18 cellular contexts compared by ENCODE assay signal in genomic region chr7:1721047-1721687, GRCh38. TPM values are rescaled to one million over a fixed set of nuclear protein-coding genes. Genes with fewer than 3 reads are reported as not detected.
DNase-seq lines count a peak whose midpoint lies in the region; ATAC-seq, FAIRE-seq and TF ChIP-seq lines count a peak whose summit lies in the region.
"Had no signal": no experiment of that assay in that cellular context is flagged by ENCODE, and none has a peak within 500 bp of the region (broad histone marks: within the 10 kb centered on the region; RNA-seq: fewer than 3 reads in every experiment).

No MANE protein-coding gene starts in this region.

- TF ChIP-seq POLR2A in lower leg skin (IDR thresholded peaks at IDR 0.05), result no peak

- intact Hi-C loops in left ventricle myocardium inferior (cut with micrococcal nuclease), result no loop called here
- intact Hi-C loops in Right ventricle myocardium superior (cut with DNase I), result no loop called here
- intact Hi-C loops in lower leg skin (cut with DNase I; ENCODE audit: low total_unique reads), result no loop called here

- DNase-seq in left ventricle myocardium inferior (no peak), Right ventricle myocardium superior (no peak), RCC 7860 (ENCODE audit: low spot score) (peak; percentile 40), fibroblast of pulmonary artery (ENCODE audit: low read depth) (peak; percentile 10), DMS114 treated with DMSO at 0.1 percent for 48 hours (lab: John Stamatoyannopoulos, UW; ENCODE audit: unreplicated experiment) (no peak), lower leg skin (ENCODE audit: low spot score in 2 of 2) (no peak)
- DNase-seq in activated naive CD4-positive, alpha-beta T cell treated with Interleukin-2 at 50 U/mL for 16 hours, result no peak
- DNase-seq: activated CD4-positive, CD25-positive, alpha-beta regulatory T cell treated with anti-CD3 and anti-CD28 coated beads, Interleukin-2, amount 50 U/mL, for 72 hours; activated gamma-delta T cell treated with Interleukin-2 at 50 U/mL for 16 hours; Caco-2; KBM-7; NCI-H1048; stimulated activated CD4-positive, alpha-beta T cell treated with anti-CD3 and anti-CD28 coated beads, Interleukin-1b, Interleukin-23, amount 100 ng/mL, for 48 hours had no signal

- no peaks in the 10 kb centered on the region for H3K36me3 ChIP-seq in left ventricle myocardium inferior
- H3K36me3 ChIP-seq: suprapubic skin had no signal

- H3K9me3 ChIP-seq in left ventricle myocardium inferior (replicated peaks), result peaks cover 4% of the 10 kb centered on the region
- H3K9me3 ChIP-seq: Caco-2, suprapubic skin had no signal

- 68 to 76% methylated on average over 13 to 14 of the region's 14 CpGs for WGBS in lower leg skin, 2 donors

- no peak for FAIRE-seq in RCC 7860 (lab: Jason Lieb, UNC)

- H3K27me3 ChIP-seq in left ventricle myocardium inferior (ENCODE audit: low read depth), result peaks cover 1% of the 10 kb centered on the region

- no peak overlapping the region for H3K4me3 ChIP-seq in left ventricle myocardium inferior
- H3K4me3 ChIP-seq in fibroblast of pulmonary artery (replicated peaks; ENCODE audit: low read depth, low read length), result no peak overlapping the region
- H3K4me3 ChIP-seq in lower leg skin (ENCODE audit: low read depth, poor library complexity, severe bottlenecking), result no peak overlapping the region
- H3K4me3 ChIP-seq: suprapubic skin had no signal

- peaks cover 54% of the 10 kb centered on the region for H3K4me1 ChIP-seq in left ventricle myocardium inferior

- ATAC-seq in Right ventricle myocardium superior (ENCODE audit: poor library complexity), result no peak
- no peak for ATAC-seq in HG02970 (IDR thresholded peaks at IDR 0.05; ENCODE audit: low FRiP score, unreplicated experiment)
- ATAC-seq: HCT116, left lobe of liver, sciatic nerve had no signal

- peak overlapping the region; percentile 59 for H3K27ac ChIP-seq in left ventricle myocardium inferior (replicated peaks)
- H3K27ac ChIP-seq: suprapubic skin had no signal

- TF ChIP-seq CTCF in left ventricle myocardium inferior (IDR thresholded peaks at IDR 0.05; ENCODE audit: borderline replicate concordance) (no peak), fibroblast of pulmonary artery (IDR thresholded peaks at IDR 0.05; ENCODE audit: low read length, missing control alignments) (no peak), lower leg skin (IDR thresholded peaks at IDR 0.05) (no peak)

RNA-seq across cellular contexts. Expression of gene ELFN1, which starts 51.1 kb away (rescaled TPM):
- total RNA-seq in left ventricle myocardium inferior, result 10.5 TPM
- total RNA-seq in Right ventricle myocardium superior, result 10.8 TPM
- total RNA-seq in lower leg skin, result 1 to 10 TPM; 1.2 to 2.6 (median 1.8) TPM

Comparison
In these comparisons a context has a peak if more than half of its experiments do, and no peak if none do; other contexts are left out.
1. DNase-seq: peak in RCC 7860 (single experiment) and fibroblast of pulmonary artery (single experiment); none in left ventricle myocardium inferior (single experiment), Right ventricle myocardium superior (single experiment), DMS114 treated with DMSO at 0.1 percent for 48 hours (single experiment), lower leg skin (0 of 2) and activated naive CD4-positive, alpha-beta T cell treated with Interleukin-2 at 50 U/mL for 16 hours (single experiment).